ENCODE assay signal across 19 cellular contexts in genomic region chr3:13860001-13860400, GRCh38. TPM values are rescaled to one million over a fixed set of nuclear protein-coding genes. Genes with fewer than 3 reads are reported as not detected.
DNase-seq lines count a peak whose midpoint lies in the region; ATAC-seq and TF ChIP-seq lines count a peak whose summit lies in the region.
"Had no signal": no experiment of that assay in that cellular context is flagged by ENCODE, and none has a peak within 500 bp of the region (broad histone marks: within the 10 kb centered on the region; RNA-seq: fewer than 3 reads in every experiment).

No MANE protein-coding gene starts in this region.

- WGBS in mammary epithelial cell (ENCODE audit: low coverage, missing lambda C conversion rate) = 100% methylated on average over 1 of the region's 1 CpG
- no CpG with 5 or more reads among the region's 1 CpG for WGBS in mesendoderm (ENCODE audit: extremely low coverage, insufficient coverage, low lambda C conversion rate)

- H2BK5ac ChIP-seq in mesendoderm (ENCODE audit: low read length) = no peak overlapping the region

- no peaks in the 10 kb centered on the region for H3K36me3 Mint-ChIP-seq in type B pancreatic cell
- H3K36me3 Mint-ChIP-seq: CD14-positive monocyte had no signal

- H4K8ac ChIP-seq in mesendoderm (ENCODE audit: low read depth, low read length) = no peak overlapping the region

- H3K4me1 ChIP-seq in mammary epithelial cell (ENCODE audit: insufficient read depth, low read length) (peaks cover 26% of the 10 kb centered on the region), breast epithelium (no peaks in the 10 kb centered on the region), foreskin keratinocyte (peaks cover 36% of the 10 kb centered on the region), mesendoderm (ENCODE audit: control insufficient read depth, low read depth, low read length) (no peaks in the 10 kb centered on the region)

- H3K4me2 ChIP-seq in mammary epithelial cell (ENCODE audit: insufficient read depth, low read depth, low read length) (no peak overlapping the region), mesendoderm (ENCODE audit: low read length) (no peak overlapping the region)
- H3K4me2 ChIP-seq: BLaER1, GM23338 had no signal

- peaks cover 2% of the 10 kb centered on the region for H3K36me3 ChIP-seq in mammary epithelial cell (ENCODE audit: insufficient read depth, low read length)
- no peaks in the 10 kb centered on the region for H3K36me3 ChIP-seq in breast epithelium
- H3K36me3 ChIP-seq in mesendoderm (ENCODE audit: control insufficient read depth, insufficient read depth, low read length) = no peaks in the 10 kb centered on the region
- H3K36me3 ChIP-seq: BLaER1 had no signal

- no peak for TF ChIP-seq CTCF in mammary epithelial cell (conservative IDR thresholded peaks at IDR 0.05 in 1 of 2, IDR thresholded peaks at IDR 0.05 in 1 of 2; ENCODE audit: extremely low read depth in 1 of 2, insufficient read depth in 1 of 2, low read depth in 1 of 2, low read length in 2 of 2)
- no peak for TF ChIP-seq CTCF in breast epithelium (IDR thresholded peaks at IDR 0.05)
- TF ChIP-seq CTCF in foreskin keratinocyte (conservative IDR thresholded peaks at IDR 0.05) = no peak
- no peak for TF ChIP-seq CTCF in type B pancreatic cell (conservative IDR thresholded peaks at IDR 0.05)

- CTCF ChIA-PET in mammary epithelial cell (lab: Charles Lee; ENCODE audit: low non-redundant PET) = no interaction called here

- no peak overlapping the region for H3K23ac ChIP-seq in mesendoderm (ENCODE audit: low read length)

- H3K9ac ChIP-seq in mammary epithelial cell (ENCODE audit: insufficient read depth, low read length) (no peak overlapping the region), mesendoderm (ENCODE audit: low read length) (no peak overlapping the region)
- H3K9ac ChIP-seq: BLaER1 had no signal

- no peak for ATAC-seq in foreskin keratinocyte
- ATAC-seq: GM23338 had no signal

- H2BK120ac ChIP-seq in mesendoderm (ENCODE audit: low read depth, low read length) = no peak overlapping the region

- no peak overlapping the region for H3K56ac ChIP-seq in mesendoderm (ENCODE audit: low read length)

- dilution Hi-C loops in mammary epithelial cell (cut with HindIII; ENCODE audit: low sequenced_read_pairs) = no loop called here

- H3K79me1 ChIP-seq in mesendoderm (ENCODE audit: low read length) = no peaks in the 10 kb centered on the region

- in situ Hi-C loops in mammary epithelial cell (cut with MboI; ENCODE audit: low sequenced_read_pairs in 2 of 2) = no loop called here

- H4K20me1 ChIP-seq in mammary epithelial cell (ENCODE audit: insufficient read depth, low read length) = no peaks in the 10 kb centered on the region
- H4K20me1 ChIP-seq: BLaER1 had no signal

- H3K9me3 ChIP-seq in mammary epithelial cell (replicated peaks; ENCODE audit: insufficient read depth, low read length) (no peaks in the 10 kb centered on the region), breast epithelium (no peaks in the 10 kb centered on the region)
- H3K9me3 ChIP-seq: BLaER1 had no signal

- BruUV-seq in mammary epithelial cell (replicated peaks; lab: Mats Ljungman, UMichigan) = no TSS peak

- H3K27me3 Mint-ChIP-seq in type B pancreatic cell = peaks cover 52% of the 10 kb centered on the region
- H3K27me3 Mint-ChIP-seq: CD4-positive, alpha-beta memory T cell had no signal

- no peaks in the 10 kb centered on the region for H3K4me1 Mint-ChIP-seq in type B pancreatic cell (ENCODE audit: unreplicated experiment)

- no peak overlapping the region for H2AFZ ChIP-seq in mammary epithelial cell (ENCODE audit: low read depth, low read length)
- H2AFZ ChIP-seq: GM23338 had no signal

- H3K79me2 ChIP-seq in mammary epithelial cell (ENCODE audit: insufficient read depth, low read length) (peaks cover 15% of the 10 kb centered on the region), mesendoderm (ENCODE audit: control insufficient read depth, insufficient read depth, low read length) (no peaks in the 10 kb centered on the region)

- H3K4ac ChIP-seq in mesendoderm (ENCODE audit: low read depth, low read length) = no peak overlapping the region

- H4K5ac ChIP-seq in mesendoderm (ENCODE audit: low read length) = no peak overlapping the region

- no peaks in the 10 kb centered on the region for H3K9me3 Mint-ChIP-seq in type B pancreatic cell
- H3K9me3 Mint-ChIP-seq: GM23338 had no signal

- H3K27me3 ChIP-seq in mammary epithelial cell (ENCODE audit: insufficient read depth, low read length) (no peaks in the 10 kb centered on the region), breast epithelium (peaks cover 0 to 48% of the 10 kb centered on the region in 2 donors), foreskin keratinocyte (no peaks in the 10 kb centered on the region), mesendoderm (ENCODE audit: insufficient read depth, low read length, poor library complexity) (no peaks in the 10 kb centered on the region)
- H3K27me3 ChIP-seq: BLaER1 had no signal

- no peak overlapping the region for H3K4me3 Mint-ChIP-seq in type B pancreatic cell
- H3K4me3 Mint-ChIP-seq: CD14-positive monocyte; CD4-positive, alpha-beta memory T cell; GM23338 had no signal

- TF ChIP-seq POLR2A in breast epithelium (IDR thresholded peaks at IDR 0.05) = no peak

- no peak overlapping the region for H2BK15ac ChIP-seq in mesendoderm (replicated peaks; ENCODE audit: low read depth)

- intact Hi-C loops in mammary epithelial cell (cut with micrococcal nuclease) (no loop called here), breast epithelium (cut with DNase I; ENCODE audit: low total_unique reads) (no loop called here)

- H3K4me3 ChIP-seq in mammary epithelial cell (replicated peaks in 1 of 3; ENCODE audit: insufficient read depth in 1 of 3, low read depth in 2 of 3, low read length in 3 of 3) (no peak overlapping the region), breast epithelium (no peak overlapping the region), mesendoderm (ENCODE audit: low read length) (no peak overlapping the region)
- H3K4me3 ChIP-seq: BLaER1, GM23338 had no signal

- H3K27ac ChIP-seq in mammary epithelial cell (ENCODE audit: insufficient read depth, low read depth, low read length) (no peak overlapping the region), breast epithelium (no peak overlapping the region), foreskin keratinocyte (peak overlapping the region; percentile 64), mesendoderm (ENCODE audit: low read depth, low read length) (no peak overlapping the region)
- H3K27ac ChIP-seq: 22Rv1, BLaER1 had no signal

- no peak overlapping the region for H2AK5ac ChIP-seq in mesendoderm (ENCODE audit: low read length)

- H3K27ac Mint-ChIP-seq in type B pancreatic cell = peak overlapping the region; percentile 11
- H3K27ac Mint-ChIP-seq: CD14-positive monocyte, GM23338 had no signal

- DNase-seq in mammary epithelial cell (peak; percentile 21), breast epithelium (ENCODE audit: low spot score in 2 of 2) (no peak), foreskin keratinocyte (peak in 1 of 2 donors; percentile 67), mesendoderm (peak; percentile 40), type B pancreatic cell (ENCODE audit: extremely low spot score, unreplicated experiment) (no peak), 8988T (no peak), NCI-H748 treated with DMSO at 0.1 percent for 48 hours (lab: John Stamatoyannopoulos, UW) (no peak), NCI-H1105 treated with DMSO at 0.1 percent for 48 hours (lab: John Stamatoyannopoulos, UW) (no peak)
- DNase-seq: CD4-positive, alpha-beta memory T cell; DMS153; DMS79 treated with DMSO at 0.1 percent for 48 hours; GF-D8; HCEC 1CT had no signal

- no peak overlapping the region for H3K18ac ChIP-seq in mesendoderm (ENCODE audit: low read length)

RNA-seq across cellular contexts. Expression of gene WNT7A, which starts 19.9 kb away (rescaled TPM):
- total RNA-seq in mammary epithelial cell (10 to 100 TPM in 1 of 2 donors, under 1 TPM in 1; 0.67 to 19.9 TPM), breast epithelium (not detected), foreskin keratinocyte (48.2 and 65.5 TPM in 2 replicates), type B pancreatic cell (ENCODE audit: low replicate concordance) (3.4 and 15.1 TPM in 2 replicates)
- polyA plus RNA-seq in mammary epithelial cell (11.1 TPM), foreskin keratinocyte (42.2 and 54.1 TPM in 2 replicates)
- polyA minus RNA-seq in mammary epithelial cell = 27.6 TPM
- polyA plus RNA-seq in mesendoderm (2013, experiment 1 of 2) = 0.04 TPM
- 0.04 TPM for polyA plus RNA-seq in mesendoderm (2013, experiment 2 of 2)
- total RNA-seq: A673, GM23338 had no signal
- polyA plus RNA-seq: AG04450, CD14-positive monocyte, GM23338 had no signal

Comparison
In these comparisons a context has a peak if more than half of its experiments do, and no peak if none do; other contexts are left out.
1. DNase-seq: peak in mammary epithelial cell (single experiment) and mesendoderm (single experiment); none in breast epithelium (0 of 2), type B pancreatic cell (single experiment), 8988T (single experiment), NCI-H748 treated with DMSO at 0.1 percent for 48 hours (single experiment) and NCI-H1105 treated with DMSO at 0.1 percent for 48 hours (single experiment).